In the genomic region with DNA sequence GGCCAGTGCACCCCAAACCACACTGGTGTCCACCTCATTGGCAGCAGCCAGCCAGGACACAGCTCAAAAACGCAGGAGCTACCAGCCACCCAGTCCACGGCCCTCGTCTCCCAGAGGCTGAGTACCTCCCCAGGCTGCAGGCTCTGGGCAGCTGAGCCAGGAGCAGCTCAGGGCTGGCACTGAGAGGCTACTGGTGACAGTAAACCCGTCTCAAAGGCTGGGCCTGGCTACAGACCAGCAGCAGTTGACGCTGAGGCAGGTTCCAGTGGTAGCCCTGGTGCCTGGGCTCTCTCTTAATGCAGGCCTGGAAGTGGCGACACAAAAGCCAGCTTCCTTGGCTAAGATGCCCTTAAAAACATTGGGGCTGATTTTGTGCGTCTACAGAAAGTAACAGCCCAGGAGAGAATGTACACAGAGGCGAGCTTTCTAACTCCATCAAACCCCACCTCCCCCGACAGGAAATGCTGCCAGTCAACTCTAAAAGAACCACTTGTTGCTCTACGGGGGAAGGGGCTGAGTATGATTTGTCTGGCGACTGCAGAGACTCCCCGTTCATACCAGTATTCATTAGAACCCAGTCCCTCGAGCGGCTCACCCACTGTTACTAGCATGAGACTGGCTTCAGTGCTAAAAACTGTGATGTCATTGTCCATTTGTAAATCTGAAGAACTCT, we compare ENCODE assay signal across 10 cellular contexts.
DNase-seq lines count a peak whose midpoint lies in the region; FAIRE-seq lines count a peak whose summit lies in the region.
"Had no signal": no experiment of that assay in that cellular context is flagged by ENCODE, and none has a peak within 500 bp of the region (broad histone marks: within the 10 kb centered on the region; RNA-seq: fewer than 3 reads in every experiment).

No MANE protein-coding gene starts in this region.

- H3K9me3 ChIP-seq in HUES6 (ENCODE audit: control insufficient read depth, insufficient read depth, low read depth, low read length) (no peaks in the 10 kb centered on the region), skeletal muscle satellite cell (replicated peaks; ENCODE audit: low read length) (no peaks in the 10 kb centered on the region)

- H3K36me3 ChIP-seq in HUES6 (ENCODE audit: control insufficient read depth, insufficient read depth, low read length) = peaks cover 63% of the 10 kb centered on the region
- peaks cover 44% of the 10 kb centered on the region for H3K36me3 ChIP-seq in skeletal muscle satellite cell (ENCODE audit: insufficient read depth, low read length)

- peaks cover 21% of the 10 kb centered on the region for H3K4me1 Mint-ChIP-seq in activated naive CD8-positive, alpha-beta T cell treated with anti-CD3 and anti-CD28 coated beads for 36 hours

- peak overlapping the region; percentile 31; the same call in 1 of the 2 replicates for H3K27ac ChIP-seq in HUES6 (ENCODE audit: low read depth, low read length)

- H3K9me3 Mint-ChIP-seq in activated naive CD8-positive, alpha-beta T cell treated with anti-CD3 and anti-CD28 coated beads for 36 hours = no peaks in the 10 kb centered on the region

- no peak for DNase-seq in activated naive CD8-positive, alpha-beta T cell treated with anti-CD3 and anti-CD28 coated beads for 36 hours
- DNase-seq in hippocampal formation (lab: John Stamatoyannopoulos, UW) (peak; percentile 34 to 40), SKM-1 treated with dmso at 0.1 percent for 144 hours (lab: John Stamatoyannopoulos, UW; ENCODE audit: unreplicated experiment) (no peak), GM19239 (ENCODE audit: insufficient read length, low spot score) (no peak), GOT3 (lab: John Stamatoyannopoulos, UW) (no peak), Kasumi-1 (lab: John Stamatoyannopoulos, UW) (no peak)
- DNase-seq: NCI-H69 had no signal

- H3K27me3 Mint-ChIP-seq in activated naive CD8-positive, alpha-beta T cell treated with anti-CD3 and anti-CD28 coated beads for 36 hours = no peaks in the 10 kb centered on the region

- H3K4me1 ChIP-seq in HUES6 (ENCODE audit: control insufficient read depth, insufficient read depth, low read length) = peaks cover 26% of the 10 kb centered on the region
- H3K4me1 ChIP-seq in skeletal muscle satellite cell (ENCODE audit: control insufficient read depth, insufficient read depth, low read length) = peaks cover 59% of the 10 kb centered on the region

- FAIRE-seq in GM19239 (lab: Jason Lieb, UNC) = no peak
- FAIRE-seq: GM12878 had no signal

- H3K27me3 ChIP-seq in HUES6 (ENCODE audit: control insufficient read depth, insufficient read depth, low read length) (no peaks in the 10 kb centered on the region), skeletal muscle satellite cell (ENCODE audit: control insufficient read depth, insufficient read depth, low read length) (no peaks in the 10 kb centered on the region)

- H3K4me3 ChIP-seq in HUES6 (ENCODE audit: low read depth, low read length) = no peak overlapping the region
- H3K4me3 ChIP-seq in skeletal muscle satellite cell (ENCODE audit: low read length) = no peak overlapping the region
- H3K4me3 ChIP-seq: GM12878 had no signal

- H3K9ac ChIP-seq in HUES6 (ENCODE audit: low read length) (peak overlapping the region; percentile 14), skeletal muscle satellite cell (ENCODE audit: low read depth, low read length) (peak overlapping the region; percentile 48)

- H3K4me2 ChIP-seq in skeletal muscle satellite cell (ENCODE audit: low read length) = no peak overlapping the region

- H3K4me3 Mint-ChIP-seq in activated naive CD8-positive, alpha-beta T cell treated with anti-CD3 and anti-CD28 coated beads for 36 hours = no peak overlapping the region

- peak overlapping the region; percentile 65 for H3K27ac Mint-ChIP-seq in activated naive CD8-positive, alpha-beta T cell treated with anti-CD3 and anti-CD28 coated beads for 36 hours

- H3K36me3 Mint-ChIP-seq in activated naive CD8-positive, alpha-beta T cell treated with anti-CD3 and anti-CD28 coated beads for 36 hours = peaks cover 15% of the 10 kb centered on the region

Comparison
In these comparisons a context has a peak if more than half of its experiments do, and no peak if none do; other contexts are left out.
1. DNase-seq: peak in hippocampal formation (2 of 2); none in activated naive CD8-positive, alpha-beta T cell treated with anti-CD3 and anti-CD28 coated beads for 36 hours (single experiment), SKM-1 treated with dmso at 0.1 percent for 144 hours (single experiment), GM19239 (single experiment), GOT3 (single experiment) and Kasumi-1 (0 of 2).